18 cellular contexts compared by ENCODE assay signal in the genomic region with DNA sequence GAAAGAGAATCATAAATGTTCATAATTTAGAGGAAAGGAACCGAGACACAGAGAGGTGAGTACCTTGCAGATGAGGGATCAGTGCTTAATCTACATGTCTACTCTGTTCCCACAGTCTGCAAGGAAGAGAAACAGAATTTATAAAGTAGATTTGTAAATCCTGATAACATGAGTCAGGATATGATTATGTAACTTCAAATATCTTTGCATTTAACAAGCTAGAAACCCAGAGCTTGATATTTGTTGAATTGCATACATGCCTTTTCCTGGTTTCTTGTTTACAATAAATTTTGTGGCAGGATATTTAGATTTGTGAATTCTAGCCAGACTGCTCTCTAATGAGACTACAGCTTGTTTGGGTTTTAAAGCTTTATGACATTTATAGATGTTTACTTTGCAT.
DNase-seq lines count a peak whose midpoint lies in the region; ATAC-seq and TF ChIP-seq lines count a peak whose summit lies in the region.
"Had no signal": no experiment of that assay in that cellular context is flagged by ENCODE, and none has a peak within 500 bp of the region (broad histone marks: within the 10 kb centered on the region; RNA-seq: fewer than 3 reads in every experiment).

No MANE protein-coding gene starts in this region.

- no peak for TF ChIP-seq CTCF in RWPE1 (conservative IDR thresholded peaks at IDR 0.05; ENCODE audit: low read depth)
- TF ChIP-seq CTCF in fibroblast of mammary gland (conservative IDR thresholded peaks at IDR 0.05; ENCODE audit: control insufficient read depth, insufficient read depth, low read depth, low read length), result no peak

- H3K9ac ChIP-seq in stomach smooth muscle (ENCODE audit: low read length in 2 of 2), result no peak overlapping the region
- H3K9ac ChIP-seq: BLaER1 treated with 17β-estradiol and CSF1 and Interleukin-3, amounts not matched to agents 10 nM and 100 nM had no signal

- POLR2A ChIA-PET in RWPE1 (lab: Yijun Ruan, JAX; ENCODE audit: low non-redundant PET), result no interaction called here

- H3K27ac ChIP-seq in RWPE1, result no peak overlapping the region
- peak overlapping the region; percentile 76 for H3K27ac ChIP-seq in stomach smooth muscle (ENCODE audit: low read length)
- H3K27ac ChIP-seq: BLaER1 treated with 17β-estradiol and CSF1 and Interleukin-3, amounts not matched to agents 10 nM and 100 nM; neutrophil had no signal

- CTCF ChIA-PET in RWPE1 (lab: Yijun Ruan, JAX), result interaction anchor here (0.5 kb wide), 1 partner anchor 132 kb away, joined by 4 read pairs; no protein-coding TSS in a partner anchor

- H3K36me3 ChIP-seq in stomach smooth muscle (ENCODE audit: control insufficient read depth in 2 of 2, insufficient read depth in 2 of 2, low read length in 2 of 2), result no peaks in the 10 kb centered on the region
- H3K36me3 ChIP-seq: BLaER1 treated with 17β-estradiol and CSF1 and Interleukin-3, amounts not matched to agents 10 nM and 100 nM; neutrophil had no signal

- H3K4me3 ChIP-seq in fibroblast of mammary gland (ENCODE audit: control insufficient read depth, low read depth, low read length) (no peak overlapping the region), stomach smooth muscle (ENCODE audit: low read length in 2 of 2) (no peak overlapping the region)
- H3K4me3 ChIP-seq: BLaER1 treated with 17β-estradiol and CSF1 and Interleukin-3, amounts not matched to agents 10 nM and 100 nM; GM12878 had no signal

- H3K27me3 ChIP-seq in stomach smooth muscle (ENCODE audit: control insufficient read depth in 1 of 2, insufficient read depth in 2 of 2, low read length in 2 of 2), result no peaks in the 10 kb centered on the region
- H3K27me3 ChIP-seq: neutrophil had no signal

- H3K9me3 ChIP-seq in stomach smooth muscle (ENCODE audit: control insufficient read depth in 2 of 2, low read length in 2 of 2), result no peaks in the 10 kb centered on the region
- H3K9me3 ChIP-seq: BLaER1 treated with 17β-estradiol and CSF1 and Interleukin-3, amounts not matched to agents 10 nM and 100 nM; neutrophil had no signal

- H3K4me1 ChIP-seq in stomach smooth muscle (ENCODE audit: control insufficient read depth, insufficient read depth, low read length), result peaks cover 26% of the 10 kb centered on the region

- DNase-seq in H4 (ENCODE audit: low spot score) (peak; percentile 15), RWPE1 (ENCODE audit: low spot score) (peak; percentile 5), fibroblast of mammary gland (ENCODE audit: low read depth) (peak; percentile 30), NCI-H748 (lab: John Stamatoyannopoulos, UW; ENCODE audit: unreplicated experiment) (no peak)
- DNase-seq: activated CD4-positive, alpha-beta T cell treated with anti-CD3 and anti-CD28 coated beads for 4 hours; activated CD8-positive, alpha-beta memory T cell treated with anti-CD3 and anti-CD28 coated beads, Interleukin-2, amount 10 ng/mL, durations not matched to agents 7 days and 5 days; GDM1; head of caudate nucleus; NCI-H2227 treated with DMSO at 0.1 percent for 48 hours; stimulated activated CD4-positive, alpha-beta T cell treated with anti-CD3 and anti-CD28 coated beads, Interleukin-15, amount 100 ng/mL, for 24 hours had no signal

- ATAC-seq in HG03565 (IDR thresholded peaks at IDR 0.05; ENCODE audit: unreplicated experiment) (no peak), HG03521 (IDR thresholded peaks at IDR 0.05; ENCODE audit: unreplicated experiment) (no peak)
- ATAC-seq: activated CD8-positive, alpha-beta memory T cell treated with anti-CD3 and anti-CD28 coated beads, Interleukin-2, amount 10 ng/mL, durations not matched to agents 7 days and 5 days; activated T-helper 17 cell treated with anti-CD3 and anti-CD28 coated beads, Interleukin-2, amount 50 U/mL, for 72 hours; GM12878; HCT116 had no signal
